1 cellular context compared by ENCODE assay signal in genomic region chr1:18100493-18101063, GRCh38.
TF ChIP-seq lines count a peak whose summit lies in the region.

No MANE protein-coding gene starts in this region.

TF ChIP-seq in GM23338, 12 proteins besides CTCF, POLR2A, EP300 and RAD21 (continued from another document):
- TF ChIP-seq REST (IDR thresholded peaks at IDR 0.05; ENCODE audit: unreplicated experiment) (no peak), JUNB (IDR thresholded peaks at IDR 0.05; ENCODE audit: unreplicated experiment) (no peak), ZNF462 (CRISPR knock-in tag; IDR thresholded peaks at IDR 0.05) (no peak), ZNF114 (CRISPR knock-in tag; IDR thresholded peaks at IDR 0.05) (no peak)
